1 cellular context compared by ENCODE assay signal in the genomic region with DNA sequence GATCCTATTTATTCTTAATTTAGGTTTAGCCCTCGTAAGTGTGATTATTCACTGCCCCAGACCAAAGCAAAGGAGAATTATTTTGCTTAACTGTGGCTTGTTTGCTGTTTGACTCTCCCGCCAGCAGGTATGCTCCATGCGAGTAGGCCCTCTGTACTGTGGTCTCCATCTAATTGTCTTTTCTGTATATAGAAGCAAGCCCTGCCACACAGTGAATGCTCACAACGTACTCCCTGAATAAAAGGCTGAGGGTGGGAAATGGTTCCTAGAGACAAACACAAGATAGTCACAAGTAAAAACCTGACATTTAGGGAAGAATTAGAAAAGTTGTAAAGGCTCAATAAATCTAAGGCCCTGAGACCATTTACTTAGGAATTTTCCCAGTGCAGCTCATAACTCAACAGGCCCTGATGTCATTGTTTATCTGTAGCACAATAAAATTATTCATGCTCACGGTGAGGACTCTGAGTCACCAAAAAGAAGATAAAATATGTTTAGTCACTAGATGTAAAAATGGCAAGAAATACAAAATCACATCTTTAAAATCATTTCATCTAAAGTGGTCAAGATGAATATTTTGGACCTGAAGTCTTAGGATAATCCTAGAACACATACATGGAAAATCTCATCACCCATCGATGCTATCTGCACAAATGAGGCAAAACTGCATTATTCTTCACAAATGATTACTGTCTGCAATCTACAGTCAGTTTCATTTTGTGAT.
TF ChIP-seq lines count a peak whose summit lies in the region.

No MANE protein-coding gene starts in this region.

TF ChIP-seq in HEK293, 187 proteins besides CTCF, POLR2A, EP300 and RAD21 (continued from another document and continues in another):
- TF ChIP-seq, protein P1, sequence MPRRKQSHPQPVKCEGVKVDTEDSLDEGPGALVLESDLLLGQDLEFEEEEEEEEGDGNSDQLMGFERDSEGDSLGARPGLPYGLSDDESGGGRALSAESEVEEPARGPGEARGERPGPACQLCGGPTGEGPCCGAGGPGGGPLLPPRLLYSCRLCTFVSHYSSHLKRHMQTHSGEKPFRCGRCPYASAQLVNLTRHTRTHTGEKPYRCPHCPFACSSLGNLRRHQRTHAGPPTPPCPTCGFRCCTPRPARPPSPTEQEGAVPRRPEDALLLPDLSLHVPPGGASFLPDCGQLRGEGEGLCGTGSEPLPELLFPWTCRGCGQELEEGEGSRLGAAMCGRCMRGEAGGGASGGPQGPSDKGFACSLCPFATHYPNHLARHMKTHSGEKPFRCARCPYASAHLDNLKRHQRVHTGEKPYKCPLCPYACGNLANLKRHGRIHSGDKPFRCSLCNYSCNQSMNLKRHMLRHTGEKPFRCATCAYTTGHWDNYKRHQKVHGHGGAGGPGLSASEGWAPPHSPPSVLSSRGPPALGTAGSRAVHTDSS (tag by site-specific recombination; IDR thresholded peaks at IDR 0.05), result no peak
- TF ChIP-seq, protein P2, sequence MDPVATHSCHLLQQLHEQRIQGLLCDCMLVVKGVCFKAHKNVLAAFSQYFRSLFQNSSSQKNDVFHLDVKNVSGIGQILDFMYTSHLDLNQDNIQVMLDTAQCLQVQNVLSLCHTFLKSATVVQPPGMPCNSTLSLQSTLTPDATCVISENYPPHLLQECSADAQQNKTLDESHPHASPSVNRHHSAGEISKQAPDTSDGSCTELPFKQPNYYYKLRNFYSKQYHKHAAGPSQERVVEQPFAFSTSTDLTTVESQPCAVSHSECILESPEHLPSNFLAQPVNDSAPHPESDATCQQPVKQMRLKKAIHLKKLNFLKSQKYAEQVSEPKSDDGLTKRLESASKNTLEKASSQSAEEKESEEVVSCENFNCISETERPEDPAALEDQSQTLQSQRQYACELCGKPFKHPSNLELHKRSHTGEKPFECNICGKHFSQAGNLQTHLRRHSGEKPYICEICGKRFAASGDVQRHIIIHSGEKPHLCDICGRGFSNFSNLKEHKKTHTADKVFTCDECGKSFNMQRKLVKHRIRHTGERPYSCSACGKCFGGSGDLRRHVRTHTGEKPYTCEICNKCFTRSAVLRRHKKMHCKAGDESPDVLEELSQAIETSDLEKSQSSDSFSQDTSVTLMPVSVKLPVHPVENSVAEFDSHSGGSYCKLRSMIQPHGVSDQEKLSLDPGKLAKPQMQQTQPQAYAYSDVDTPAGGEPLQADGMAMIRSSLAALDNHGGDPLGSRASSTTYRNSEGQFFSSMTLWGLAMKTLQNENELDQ (tag by site-specific recombination; IDR thresholded peaks at IDR 0.05; ENCODE audit: low read depth), result no peak
- TF ChIP-seq ZSCAN16 (tag by site-specific recombination; IDR thresholded peaks at IDR 0.05) (no peak), KLF16 (tag by site-specific recombination; IDR thresholded peaks at IDR 0.05) (no peak), BCL11A (tag by site-specific recombination; IDR thresholded peaks at IDR 0.05; ENCODE audit: low read depth) (no peak), MYNN (tag by site-specific recombination; IDR thresholded peaks at IDR 0.05; ENCODE audit: borderline replicate concordance) (no peak), ZNF555 (tag by site-specific recombination; conservative IDR thresholded peaks at IDR 0.05) (no peak), WT1 (tag by site-specific recombination; IDR thresholded peaks at IDR 0.05) (no peak), GLIS1 (tag by site-specific recombination; IDR thresholded peaks at IDR 0.05) (no peak), ZNF23 (tag by site-specific recombination; IDR thresholded peaks at IDR 0.05; ENCODE audit: borderline replicate concordance) (no peak), ZBTB17 (tag by site-specific recombination; IDR thresholded peaks at IDR 0.05) (peak; percentile 70), ZNF677 (tag by site-specific recombination; IDR thresholded peaks at IDR 0.05) (no peak), ZNF529 (tag by site-specific recombination; IDR thresholded peaks at IDR 0.05; ENCODE audit: insufficient replicate concordance) (no peak), ZNF571 (tag by site-specific recombination; IDR thresholded peaks at IDR 0.05) (no peak), ZNF248 (tag by site-specific recombination; IDR thresholded peaks at IDR 0.05) (no peak), ZNF549 (tag by site-specific recombination; IDR thresholded peaks at IDR 0.05) (no peak), ZNF335 (tag by site-specific recombination; conservative IDR thresholded peaks at IDR 0.05) (no peak), ZNF701 (tag by site-specific recombination; IDR thresholded peaks at IDR 0.05) (no peak), ZNF777 (tag by site-specific recombination; IDR thresholded peaks at IDR 0.05; ENCODE audit: borderline replicate concordance) (no peak), HOXA7 (CRISPR knock-in tag; IDR thresholded peaks at IDR 0.05; ENCODE audit: borderline replicate concordance) (no peak), ZBTB20 (tag by site-specific recombination; IDR thresholded peaks at IDR 0.05) (no peak), ZNF354C (tag by site-specific recombination; IDR thresholded peaks at IDR 0.05; ENCODE audit: borderline replicate concordance, low read depth) (no peak), HOXC10 (CRISPR knock-in tag; IDR thresholded peaks at IDR 0.05) (no peak), ZNF239 (tag by site-specific recombination; IDR thresholded peaks at IDR 0.05) (no peak), BCL11B (tag by site-specific recombination; IDR thresholded peaks at IDR 0.05; ENCODE audit: low read depth) (no peak), ZNF140 (tag by site-specific recombination; IDR thresholded peaks at IDR 0.05) (no peak), GFI1B (tag by site-specific recombination; IDR thresholded peaks at IDR 0.05) (peak; percentile 55; the same call in 1 of the 2 replicates), ZNF785 (tag by site-specific recombination; IDR thresholded peaks at IDR 0.05) (no peak), ZNF530 (tag by site-specific recombination; IDR thresholded peaks at IDR 0.05; ENCODE audit: low read depth) (no peak), ZNF670 (tag by site-specific recombination; IDR thresholded peaks at IDR 0.05; ENCODE audit: low read depth) (no peak)
- TF ChIP-seq, protein P3, sequence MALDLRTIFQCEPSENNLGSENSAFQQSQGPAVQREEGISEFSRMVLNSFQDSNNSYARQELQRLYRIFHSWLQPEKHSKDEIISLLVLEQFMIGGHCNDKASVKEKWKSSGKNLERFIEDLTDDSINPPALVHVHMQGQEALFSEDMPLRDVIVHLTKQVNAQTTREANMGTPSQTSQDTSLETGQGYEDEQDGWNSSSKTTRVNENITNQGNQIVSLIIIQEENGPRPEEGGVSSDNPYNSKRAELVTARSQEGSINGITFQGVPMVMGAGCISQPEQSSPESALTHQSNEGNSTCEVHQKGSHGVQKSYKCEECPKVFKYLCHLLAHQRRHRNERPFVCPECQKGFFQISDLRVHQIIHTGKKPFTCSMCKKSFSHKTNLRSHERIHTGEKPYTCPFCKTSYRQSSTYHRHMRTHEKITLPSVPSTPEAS (tag by site-specific recombination; IDR thresholded peaks at IDR 0.05), result no peak
- TF ChIP-seq, protein P4, sequence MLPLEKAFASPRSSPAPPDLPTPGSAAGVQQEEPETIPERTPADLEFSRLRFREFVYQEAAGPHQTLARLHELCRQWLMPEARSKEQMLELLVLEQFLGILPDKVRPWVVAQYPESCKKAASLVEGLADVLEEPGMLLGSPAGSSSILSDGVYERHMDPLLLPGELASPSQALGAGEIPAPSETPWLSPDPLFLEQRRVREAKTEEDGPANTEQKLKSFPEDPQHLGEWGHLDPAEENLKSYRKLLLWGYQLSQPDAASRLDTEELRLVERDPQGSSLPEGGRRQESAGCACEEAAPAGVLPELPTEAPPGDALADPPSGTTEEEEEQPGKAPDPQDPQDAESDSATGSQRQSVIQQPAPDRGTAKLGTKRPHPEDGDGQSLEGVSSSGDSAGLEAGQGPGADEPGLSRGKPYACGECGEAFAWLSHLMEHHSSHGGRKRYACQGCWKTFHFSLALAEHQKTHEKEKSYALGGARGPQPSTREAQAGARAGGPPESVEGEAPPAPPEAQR (tag by site-specific recombination; IDR thresholded peaks at IDR 0.05), result no peak
- TF ChIP-seq, protein P5, sequence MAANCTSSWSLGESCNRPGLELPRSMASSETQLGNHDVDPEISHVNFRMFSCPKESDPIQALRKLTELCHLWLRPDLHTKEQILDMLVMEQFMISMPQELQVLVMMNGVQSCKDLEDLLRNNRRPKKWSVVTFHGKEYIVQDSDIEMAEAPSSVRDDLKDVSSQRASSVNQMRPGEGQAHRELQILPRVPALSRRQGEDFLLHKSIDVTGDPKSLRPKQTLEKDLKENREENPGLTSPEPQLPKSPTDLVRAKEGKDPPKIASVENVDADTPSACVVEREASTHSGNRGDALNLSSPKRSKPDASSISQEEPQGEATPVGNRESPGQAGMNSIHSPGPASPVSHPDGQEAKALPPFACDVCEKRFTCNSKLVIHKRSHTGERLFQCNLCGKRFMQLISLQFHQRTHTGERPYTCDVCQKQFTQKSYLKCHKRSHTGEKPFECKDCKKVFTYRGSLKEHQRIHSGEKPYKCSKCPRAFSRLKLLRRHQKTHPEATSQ (tag by site-specific recombination; IDR thresholded peaks at IDR 0.05), result no peak
- TF ChIP-seq, protein P6, sequence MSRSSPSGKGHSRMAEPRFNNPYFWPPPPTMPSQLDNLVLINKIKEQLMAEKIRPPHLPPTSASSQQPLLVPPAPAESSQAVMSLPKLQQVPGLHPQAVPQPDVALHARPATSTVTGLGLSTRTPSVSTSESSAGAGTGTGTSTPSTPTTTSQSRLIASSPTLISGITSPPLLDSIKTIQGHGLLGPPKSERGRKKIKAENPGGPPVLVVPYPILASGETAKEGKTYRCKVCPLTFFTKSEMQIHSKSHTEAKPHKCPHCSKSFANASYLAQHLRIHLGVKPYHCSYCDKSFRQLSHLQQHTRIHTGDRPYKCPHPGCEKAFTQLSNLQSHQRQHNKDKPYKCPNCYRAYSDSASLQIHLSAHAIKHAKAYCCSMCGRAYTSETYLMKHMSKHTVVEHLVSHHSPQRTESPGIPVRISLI (tag by site-specific recombination; IDR thresholded peaks at IDR 0.05), result no peak
- TF ChIP-seq, protein P7, sequence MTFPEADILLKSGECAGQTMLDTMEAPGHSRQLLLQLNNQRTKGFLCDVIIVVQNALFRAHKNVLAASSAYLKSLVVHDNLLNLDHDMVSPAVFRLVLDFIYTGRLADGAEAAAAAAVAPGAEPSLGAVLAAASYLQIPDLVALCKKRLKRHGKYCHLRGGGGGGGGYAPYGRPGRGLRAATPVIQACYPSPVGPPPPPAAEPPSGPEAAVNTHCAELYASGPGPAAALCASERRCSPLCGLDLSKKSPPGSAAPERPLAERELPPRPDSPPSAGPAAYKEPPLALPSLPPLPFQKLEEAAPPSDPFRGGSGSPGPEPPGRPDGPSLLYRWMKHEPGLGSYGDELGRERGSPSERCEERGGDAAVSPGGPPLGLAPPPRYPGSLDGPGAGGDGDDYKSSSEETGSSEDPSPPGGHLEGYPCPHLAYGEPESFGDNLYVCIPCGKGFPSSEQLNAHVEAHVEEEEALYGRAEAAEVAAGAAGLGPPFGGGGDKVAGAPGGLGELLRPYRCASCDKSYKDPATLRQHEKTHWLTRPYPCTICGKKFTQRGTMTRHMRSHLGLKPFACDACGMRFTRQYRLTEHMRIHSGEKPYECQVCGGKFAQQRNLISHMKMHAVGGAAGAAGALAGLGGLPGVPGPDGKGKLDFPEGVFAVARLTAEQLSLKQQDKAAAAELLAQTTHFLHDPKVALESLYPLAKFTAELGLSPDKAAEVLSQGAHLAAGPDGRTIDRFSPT (tag by site-specific recombination; IDR thresholded peaks at IDR 0.05), result no peak
- TF ChIP-seq, protein P8, sequence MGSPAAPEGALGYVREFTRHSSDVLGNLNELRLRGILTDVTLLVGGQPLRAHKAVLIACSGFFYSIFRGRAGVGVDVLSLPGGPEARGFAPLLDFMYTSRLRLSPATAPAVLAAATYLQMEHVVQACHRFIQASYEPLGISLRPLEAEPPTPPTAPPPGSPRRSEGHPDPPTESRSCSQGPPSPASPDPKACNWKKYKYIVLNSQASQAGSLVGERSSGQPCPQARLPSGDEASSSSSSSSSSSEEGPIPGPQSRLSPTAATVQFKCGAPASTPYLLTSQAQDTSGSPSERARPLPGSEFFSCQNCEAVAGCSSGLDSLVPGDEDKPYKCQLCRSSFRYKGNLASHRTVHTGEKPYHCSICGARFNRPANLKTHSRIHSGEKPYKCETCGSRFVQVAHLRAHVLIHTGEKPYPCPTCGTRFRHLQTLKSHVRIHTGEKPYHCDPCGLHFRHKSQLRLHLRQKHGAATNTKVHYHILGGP (tag by site-specific recombination; IDR thresholded peaks at IDR 0.05), result no peak
- TF ChIP-seq, protein P9, sequence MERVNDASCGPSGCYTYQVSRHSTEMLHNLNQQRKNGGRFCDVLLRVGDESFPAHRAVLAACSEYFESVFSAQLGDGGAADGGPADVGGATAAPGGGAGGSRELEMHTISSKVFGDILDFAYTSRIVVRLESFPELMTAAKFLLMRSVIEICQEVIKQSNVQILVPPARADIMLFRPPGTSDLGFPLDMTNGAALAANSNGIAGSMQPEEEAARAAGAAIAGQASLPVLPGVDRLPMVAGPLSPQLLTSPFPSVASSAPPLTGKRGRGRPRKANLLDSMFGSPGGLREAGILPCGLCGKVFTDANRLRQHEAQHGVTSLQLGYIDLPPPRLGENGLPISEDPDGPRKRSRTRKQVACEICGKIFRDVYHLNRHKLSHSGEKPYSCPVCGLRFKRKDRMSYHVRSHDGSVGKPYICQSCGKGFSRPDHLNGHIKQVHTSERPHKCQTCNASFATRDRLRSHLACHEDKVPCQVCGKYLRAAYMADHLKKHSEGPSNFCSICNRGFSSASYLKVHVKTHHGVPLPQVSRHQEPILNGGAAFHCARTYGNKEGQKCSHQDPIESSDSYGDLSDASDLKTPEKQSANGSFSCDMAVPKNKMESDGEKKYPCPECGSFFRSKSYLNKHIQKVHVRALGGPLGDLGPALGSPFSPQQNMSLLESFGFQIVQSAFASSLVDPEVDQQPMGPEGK (tag by site-specific recombination; IDR thresholded peaks at IDR 0.05), result no peak
- TF ChIP-seq, protein P10, sequence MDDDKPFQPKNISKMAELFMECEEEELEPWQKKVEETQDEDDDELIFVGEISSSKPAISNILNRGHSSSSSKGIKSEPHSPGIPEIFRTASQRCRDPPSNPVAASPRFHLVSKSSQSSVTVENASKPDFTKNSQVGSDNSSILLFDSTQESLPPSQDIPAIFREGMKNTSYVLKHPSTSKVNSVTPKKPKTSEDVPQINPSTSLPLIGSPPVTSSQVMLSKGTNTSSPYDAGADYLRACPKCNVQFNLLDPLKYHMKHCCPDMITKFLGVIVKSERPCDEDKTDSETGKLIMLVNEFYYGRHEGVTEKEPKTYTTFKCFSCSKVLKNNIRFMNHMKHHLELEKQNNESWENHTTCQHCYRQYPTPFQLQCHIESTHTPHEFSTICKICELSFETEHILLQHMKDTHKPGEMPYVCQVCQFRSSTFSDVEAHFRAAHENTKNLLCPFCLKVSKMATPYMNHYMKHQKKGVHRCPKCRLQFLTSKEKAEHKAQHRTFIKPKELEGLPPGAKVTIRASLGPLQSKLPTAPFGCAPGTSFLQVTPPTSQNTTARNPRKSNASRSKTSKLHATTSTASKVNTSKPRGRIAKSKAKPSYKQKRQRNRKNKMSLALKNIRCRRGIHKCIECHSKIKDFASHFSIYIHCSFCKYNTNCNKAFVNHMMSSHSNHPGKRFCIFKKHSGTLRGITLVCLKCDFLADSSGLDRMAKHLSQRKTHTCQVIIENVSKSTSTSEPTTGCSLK (tag by site-specific recombination; IDR thresholded peaks at IDR 0.05), result no peak
- TF ChIP-seq, protein P11, sequence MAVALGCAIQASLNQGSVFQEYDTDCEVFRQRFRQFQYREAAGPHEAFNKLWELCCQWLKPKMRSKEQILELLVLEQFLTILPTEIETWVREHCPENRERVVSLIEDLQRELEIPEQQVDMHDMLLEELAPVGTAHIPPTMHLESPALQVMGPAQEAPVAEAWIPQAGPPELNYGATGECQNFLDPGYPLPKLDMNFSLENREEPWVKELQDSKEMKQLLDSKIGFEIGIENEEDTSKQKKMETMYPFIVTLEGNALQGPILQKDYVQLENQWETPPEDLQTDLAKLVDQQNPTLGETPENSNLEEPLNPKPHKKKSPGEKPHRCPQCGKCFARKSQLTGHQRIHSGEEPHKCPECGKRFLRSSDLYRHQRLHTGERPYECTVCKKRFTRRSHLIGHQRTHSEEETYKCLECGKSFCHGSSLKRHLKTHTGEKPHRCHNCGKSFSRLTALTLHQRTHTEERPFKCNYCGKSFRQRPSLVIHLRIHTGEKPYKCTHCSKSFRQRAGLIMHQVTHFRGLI (tag by site-specific recombination; IDR thresholded peaks at IDR 0.05), result no peak
